In genomic region chr19:12940897-12941296, GRCh38 we compare ENCODE assay signal across 10 cellular contexts. TPM values are rescaled to one million over a fixed set of nuclear protein-coding genes. Genes with fewer than 3 reads are reported as not detected.
DNase-seq lines count a peak whose midpoint lies in the region; ATAC-seq and TF ChIP-seq lines count a peak whose summit lies in the region.
"Had no signal": no experiment of that assay in that cellular context is flagged by ENCODE, and none has a peak within 500 bp of the region (broad histone marks: within the 10 kb centered on the region; RNA-seq: fewer than 3 reads in every experiment).

No MANE protein-coding gene starts in this region.

- no peaks in the 10 kb centered on the region for H3K9me3 Mint-ChIP-seq in CD8-positive, alpha-beta T cell
- H3K9me3 Mint-ChIP-seq in MCF 10A (ENCODE audit: unreplicated experiment) (no peaks in the 10 kb centered on the region), nephron (no peaks in the 10 kb centered on the region)

- H3K9me3 ChIP-seq in CD8-positive, alpha-beta T cell (ENCODE audit: low read length) = no peaks in the 10 kb centered on the region
- no peaks in the 10 kb centered on the region for H3K9me3 ChIP-seq in KOPT-K1 (ENCODE audit: insufficient read depth, low read length, poor library complexity, severe bottlenecking)

- H3K27me3 ChIP-seq in CD8-positive, alpha-beta T cell (ENCODE audit: insufficient read depth, low read length) = no peaks in the 10 kb centered on the region

- H3K4me3 Mint-ChIP-seq in CD8-positive, alpha-beta T cell = peak overlapping the region; percentile 58
- H3K4me3 Mint-ChIP-seq in MCF 10A (ENCODE audit: unreplicated experiment) (peak overlapping the region; percentile 96), nephron (peak overlapping the region; percentile 96 to 100 (median 99))

- H3K36me3 ChIP-seq in CD8-positive, alpha-beta T cell (ENCODE audit: insufficient read depth, low read length) = peaks cover 43% of the 10 kb centered on the region
- H3K36me3 ChIP-seq in KOPT-K1 (ENCODE audit: insufficient read depth, low read length) = peaks cover 66% of the 10 kb centered on the region

- POLR2A ChIA-PET in CD8-positive, alpha-beta T cell (lab: Charles Lee) = no interaction called here
- POLR2A ChIA-PET in MCF 10A (lab: Yijun Ruan, JAX) = no interaction called here

- no TSS peak for BruUV-seq in MCF 10A (replicated peaks; lab: Mats Ljungman, UMichigan)

- intact Hi-C loops in CD8-positive, alpha-beta T cell (cut with DNase I, micrococcal nuclease) = no loop called here
- intact Hi-C loops in MCF 10A (cut with micrococcal nuclease) = no loop called here

- TF ChIP-seq CTCF in CD8-positive, alpha-beta T cell (IDR thresholded peaks at IDR 0.05) = no peak
- TF ChIP-seq CTCF in MCF 10A (IDR thresholded peaks at IDR 0.05; ENCODE audit: unreplicated experiment) (no peak), nephron (IDR thresholded peaks at IDR 0.05; ENCODE audit: unreplicated experiment in 3 of 3) (no peak)

- DNase-seq in CD8-positive, alpha-beta T cell = no peak
- DNase-seq in MCF 10A (ENCODE audit: unreplicated experiment) (no peak), NCI-H2107 (lab: John Stamatoyannopoulos, UW) (no peak), OCI-M1 (lab: John Stamatoyannopoulos, UW) (no peak)
- DNase-seq: effector CD4-positive, alpha-beta T cell; NCI-H1694 treated with DMSO at 0.1 percent for 48 hours had no signal

- H3K4me3 ChIP-seq in CD8-positive, alpha-beta T cell (ENCODE audit: low read depth, low read length) = no peak overlapping the region

- no peak overlapping the region for H3K27ac ChIP-seq in CD8-positive, alpha-beta T cell (ENCODE audit: low read depth, low read length)
- H3K27ac ChIP-seq in KOPT-K1 (ENCODE audit: low read depth, low read length, poor library complexity, severe bottlenecking) = peak overlapping the region; percentile 99

- CTCF ChIA-PET in CD8-positive, alpha-beta T cell (lab: Charles Lee) = interaction anchor here (1.1 kb wide), 1 partner anchor 24 kb away, joined by 3 read pairs; no protein-coding TSS in a partner anchor
- CTCF ChIA-PET in MCF 10A (lab: Yijun Ruan, JAX) = interaction anchor here (0.6 kb wide), 1 partner anchor 1136 kb away, joined by 3 read pairs; no protein-coding TSS in a partner anchor

- H3K27me3 Mint-ChIP-seq in CD8-positive, alpha-beta T cell (ENCODE audit: low read depth) = no peaks in the 10 kb centered on the region
- H3K27me3 Mint-ChIP-seq in MCF 10A (ENCODE audit: insufficient read depth, unreplicated experiment) (no peaks in the 10 kb centered on the region), nephron (ENCODE audit: low read depth) (peaks cover 4% of the 10 kb centered on the region)

- H3K36me3 Mint-ChIP-seq in CD8-positive, alpha-beta T cell = peaks cover 69% of the 10 kb centered on the region
- H3K36me3 Mint-ChIP-seq in MCF 10A (ENCODE audit: insufficient read depth, unreplicated experiment) = peaks cover 79% of the 10 kb centered on the region
- H3K36me3 Mint-ChIP-seq in nephron (ENCODE audit: low read depth) = peaks cover 66% of the 10 kb centered on the region

- H3K4me1 Mint-ChIP-seq in CD8-positive, alpha-beta T cell (ENCODE audit: low read depth) = peaks cover 65% of the 10 kb centered on the region
- peaks cover 21% of the 10 kb centered on the region for H3K4me1 Mint-ChIP-seq in MCF 10A (ENCODE audit: insufficient read depth, unreplicated experiment)
- peaks cover 39% of the 10 kb centered on the region for H3K4me1 Mint-ChIP-seq in nephron

- H3K27ac Mint-ChIP-seq in CD8-positive, alpha-beta T cell = peak overlapping the region; percentile 77
- peak overlapping the region; percentile 96 for H3K27ac Mint-ChIP-seq in MCF 10A (ENCODE audit: low read depth, unreplicated experiment)
- H3K27ac Mint-ChIP-seq in nephron = peak overlapping the region in 1 of 3 experiments; percentile 30

- ATAC-seq in CD8-positive, alpha-beta T cell = no peak
- ATAC-seq in HG03565 (IDR thresholded peaks at IDR 0.05; ENCODE audit: unreplicated experiment) = no peak
- no peak for ATAC-seq in GM18502 (IDR thresholded peaks at IDR 0.05; ENCODE audit: poor library complexity, unreplicated experiment)

- H3K4me1 ChIP-seq in CD8-positive, alpha-beta T cell (ENCODE audit: insufficient read depth, low read length) = peaks cover 48% of the 10 kb centered on the region

RNA-seq across cellular contexts. Expression of gene CALR, which starts 2.5 kb away (rescaled TPM):
- total RNA-seq in CD8-positive, alpha-beta T cell = 100 to 1,000 TPM; 618 to 650 TPM
- total RNA-seq in MCF 10A (2022) = 792 and 1,042 TPM in 2 replicates

RNA-seq across cellular contexts. Expression of gene RAD23A, which starts 4.8 kb away (rescaled TPM):
- 10 to 100 TPM; 86.3 to 90.8 TPM for total RNA-seq in CD8-positive, alpha-beta T cell
- 197 and 219 TPM in 2 replicates for total RNA-seq in MCF 10A (2022)

RNA-seq across cellular contexts. Expression of gene FARSA, which starts 7.4 kb away (rescaled TPM):
- 10 to 100 TPM; 17.4 to 17.5 TPM for total RNA-seq in CD8-positive, alpha-beta T cell
- total RNA-seq in MCF 10A (2022) = 78.6 and 107 TPM in 2 replicates

RNA-seq across cellular contexts. Expression of gene GADD45GIP1, which starts 16.1 kb away (rescaled TPM):
- 10 to 100 TPM; 13.2 to 14.4 TPM for total RNA-seq in CD8-positive, alpha-beta T cell
- total RNA-seq in MCF 10A (2022) = 44.4 and 47.5 TPM in 2 replicates

RNA-seq across cellular contexts. Expression of gene SYCE2, which starts 21.8 kb away (rescaled TPM):
- 1 to 10 TPM; 2.4 to 2.9 TPM for total RNA-seq in CD8-positive, alpha-beta T cell
- total RNA-seq in MCF 10A (2022) = 0.83 and 0.91 TPM in 2 replicates
